20 cellular contexts compared by ENCODE assay signal in genomic region chr18:51448949-51449348, GRCh38.
"Had no signal": no experiment of that assay in that cellular context is flagged by ENCODE, and none has a peak within 500 bp of the region (broad histone marks: within the 10 kb centered on the region; RNA-seq: fewer than 3 reads in every experiment).

No MANE protein-coding gene starts in this region.

- H3K4me3 ChIP-seq: coronary artery, esophagus muscularis mucosa, gastrocnemius medialis, lung, neural progenitor cell, smooth muscle cell, thyroid gland had no signal

- DNase-seq: activated CD4-positive, alpha-beta T cell treated with anti-CD3 and anti-CD28 coated beads for 1 hour; activated gamma-delta T cell treated with Interleukin-2 at 50 U/mL for 16 hours; activated T-cell treated with anti-CD3 and anti-CD28 coated beads, Interleukin-2, amount 50 U/mL, for 1 hour; aorta; gastrocnemius medialis; islet precursor cell; left cardiac atrium; naive thymus-derived CD4-positive, alpha-beta T cell; posterior cingulate gyrus; stimulated activated CD4-positive, alpha-beta T cell treated with anti-CD3 and anti-CD28 coated beads, Interleukin-15, amount 100 ng/mL, for 24 hours; stimulated activated naive CD4-positive, alpha-beta T cell treated with Interleukin-2 at 50 U/mL for 16 hours; T-cell; thyroid gland had no signal

- H3K4me1 ChIP-seq: esophagus muscularis mucosa, neural progenitor cell, thyroid gland had no signal

- H3K36me3 ChIP-seq: esophagus muscularis mucosa, gastrocnemius medialis, neural progenitor cell, thyroid gland had no signal

- ATAC-seq: activated naive CD4-positive, alpha-beta T cell treated with anti-CD3 and anti-CD28 coated beads, Interleukin-2, amount 50 U/mL, for 72 hours; gastrocnemius medialis; naive thymus-derived CD4-positive, alpha-beta T cell; sciatic nerve; T-cell had no signal

- H3K9me3 ChIP-seq: esophagus muscularis mucosa, gastrocnemius medialis, thyroid gland had no signal

- H3K27ac ChIP-seq: coronary artery, esophagus muscularis mucosa, gastrocnemius medialis, neural progenitor cell, thyroid gland had no signal

- H3K27me3 ChIP-seq: gastrocnemius medialis, neural progenitor cell, thyroid gland had no signal
